Comparison of ENCODE assay signal across 1 cellular context in genomic region chr6:29847871-29848630, GRCh38.
TF ChIP-seq lines count a peak whose summit lies in the region.

No MANE protein-coding gene starts in this region.

TF ChIP-seq in HepG2, 621 proteins besides CTCF, POLR2A, EP300 and RAD21 (continued from another document and continues in another):
- TF ChIP-seq RNF2 (conservative IDR thresholded peaks at IDR 0.05; ENCODE audit: low read depth) = no peak
- TF ChIP-seq PBX3 (CRISPR knock-in tag; IDR thresholded peaks at IDR 0.05; ENCODE audit: borderline replicate concordance) = no peak
- 0 out of 2 replicates have a peak, but pooled peaks have one; percentile 66 for TF ChIP-seq REPIN1 (CRISPR knock-in tag; IDR thresholded peaks at IDR 0.05; ENCODE audit: borderline replicate concordance, low read depth)
- TF ChIP-seq HNRNPK (IDR thresholded peaks at IDR 0.05; ENCODE audit: low read depth, low read length, poor library complexity, severe bottlenecking) = no peak
- no peak for TF ChIP-seq TRIM22 (IDR thresholded peaks at IDR 0.05)
- 0 out of 2 replicates have a peak, but pooled peaks have one; percentile 45 for TF ChIP-seq ZNF224 (CRISPR knock-in tag; IDR thresholded peaks at IDR 0.05)
- TF ChIP-seq ZNF672 (CRISPR knock-in tag; IDR thresholded peaks at IDR 0.05) = no peak
- no peak; the same call in 1 of the 2 replicates for TF ChIP-seq HMGXB3 (CRISPR knock-in tag; IDR thresholded peaks at IDR 0.05; ENCODE audit: borderline replicate concordance)
- 0 out of 2 replicates have a peak, but pooled peaks have one; percentile 59 for TF ChIP-seq ATF7-NPFF (CRISPR knock-in tag; IDR thresholded peaks at IDR 0.05; ENCODE audit: low read depth)
- no peak for TF ChIP-seq ZBTB10 (CRISPR knock-in tag; IDR thresholded peaks at IDR 0.05; ENCODE audit: borderline replicate concordance)
- TF ChIP-seq RXRA (CRISPR knock-in tag; IDR thresholded peaks at IDR 0.05) = peak; percentile 26; the same call in 1 of the 2 replicates
- TF ChIP-seq CAMTA2 (CRISPR knock-in tag; IDR thresholded peaks at IDR 0.05; ENCODE audit: borderline replicate concordance) = no peak
- TF ChIP-seq ZBTB7A (CRISPR knock-in tag; IDR thresholded peaks at IDR 0.05) = no peak
- TF ChIP-seq ELF1 (CRISPR knock-in tag; IDR thresholded peaks at IDR 0.05) = no peak
- no peak for TF ChIP-seq IKZF4 (CRISPR knock-in tag; IDR thresholded peaks at IDR 0.05; ENCODE audit: borderline replicate concordance, low read depth, not compliant biosample characterization)
- TF ChIP-seq USF2 (IDR thresholded peaks at IDR 0.05; ENCODE audit: low read depth, low read length) = no peak
- TF ChIP-seq USF2 (CRISPR knock-in tag; IDR thresholded peaks at IDR 0.05; ENCODE audit: borderline replicate concordance) = no peak
- no peak for TF ChIP-seq FOXC1 (CRISPR knock-in tag; IDR thresholded peaks at IDR 0.05; ENCODE audit: borderline replicate concordance)
- TF ChIP-seq HNRNPH1 (optimal IDR thresholded peaks at IDR 0.05; ENCODE audit: low read depth, low read length) = no peak
- no peak for TF ChIP-seq CHCHD3 (CRISPR knock-in tag; IDR thresholded peaks at IDR 0.05)
- 0 out of 2 replicates have a peak, but pooled peaks have one; percentile 68 for TF ChIP-seq ZNF142 (CRISPR knock-in tag; IDR thresholded peaks at IDR 0.05)
- peak; percentile 59; the same call in 1 of the 2 replicates for TF ChIP-seq ZNF232 (CRISPR knock-in tag; IDR thresholded peaks at IDR 0.05; ENCODE audit: borderline replicate concordance)
- no peak for TF ChIP-seq HNRNPL (IDR thresholded peaks at IDR 0.05; ENCODE audit: low read depth, low read length)
- TF ChIP-seq SP4 (CRISPR knock-in tag; IDR thresholded peaks at IDR 0.05) = peak; percentile 69; the same call in 1 of the 2 replicates
- no peak for TF ChIP-seq ZNF674 (CRISPR knock-in tag; IDR thresholded peaks at IDR 0.05; ENCODE audit: low read depth)
- no peak for TF ChIP-seq ZNF512 (CRISPR knock-in tag; IDR thresholded peaks at IDR 0.05)
- TF ChIP-seq ZNF766 (CRISPR knock-in tag; IDR thresholded peaks at IDR 0.05; ENCODE audit: borderline replicate concordance) = 0 out of 2 replicates have a peak, but pooled peaks have one; percentile 26
- peak; percentile 40; the same call in 1 of the 2 replicates for TF ChIP-seq CBX5 (CRISPR knock-in tag; IDR thresholded peaks at IDR 0.05; ENCODE audit: borderline replicate concordance)
- no peak for TF ChIP-seq E2F5 (CRISPR knock-in tag; conservative IDR thresholded peaks at IDR 0.05)
- no peak for TF ChIP-seq ZNF768 (CRISPR knock-in tag; IDR thresholded peaks at IDR 0.05)
- TF ChIP-seq ZNF382 (CRISPR knock-in tag; IDR thresholded peaks at IDR 0.05; ENCODE audit: borderline replicate concordance) = no peak
- no peak for TF ChIP-seq ZNF746 (CRISPR knock-in tag; IDR thresholded peaks at IDR 0.05)
- TF ChIP-seq GMEB2 (CRISPR knock-in tag; IDR thresholded peaks at IDR 0.05; ENCODE audit: low read depth) = no peak
- no peak for TF ChIP-seq ZNF333 (CRISPR knock-in tag; IDR thresholded peaks at IDR 0.05; ENCODE audit: borderline replicate concordance)
